ENCODE assay signal across 1 cellular context in genomic region chr11:62645934-62646824, GRCh38.
TF ChIP-seq lines count a peak whose summit lies in the region.

GANAB (minus strand) TSS chr11:62646613; CDS start chr11:62646599, 14 bp downstream.

TF ChIP-seq in HepG2, 621 proteins besides CTCF, POLR2A, EP300 and RAD21 (continued from another document and continues in another):
- TF ChIP-seq, protein P1, sequence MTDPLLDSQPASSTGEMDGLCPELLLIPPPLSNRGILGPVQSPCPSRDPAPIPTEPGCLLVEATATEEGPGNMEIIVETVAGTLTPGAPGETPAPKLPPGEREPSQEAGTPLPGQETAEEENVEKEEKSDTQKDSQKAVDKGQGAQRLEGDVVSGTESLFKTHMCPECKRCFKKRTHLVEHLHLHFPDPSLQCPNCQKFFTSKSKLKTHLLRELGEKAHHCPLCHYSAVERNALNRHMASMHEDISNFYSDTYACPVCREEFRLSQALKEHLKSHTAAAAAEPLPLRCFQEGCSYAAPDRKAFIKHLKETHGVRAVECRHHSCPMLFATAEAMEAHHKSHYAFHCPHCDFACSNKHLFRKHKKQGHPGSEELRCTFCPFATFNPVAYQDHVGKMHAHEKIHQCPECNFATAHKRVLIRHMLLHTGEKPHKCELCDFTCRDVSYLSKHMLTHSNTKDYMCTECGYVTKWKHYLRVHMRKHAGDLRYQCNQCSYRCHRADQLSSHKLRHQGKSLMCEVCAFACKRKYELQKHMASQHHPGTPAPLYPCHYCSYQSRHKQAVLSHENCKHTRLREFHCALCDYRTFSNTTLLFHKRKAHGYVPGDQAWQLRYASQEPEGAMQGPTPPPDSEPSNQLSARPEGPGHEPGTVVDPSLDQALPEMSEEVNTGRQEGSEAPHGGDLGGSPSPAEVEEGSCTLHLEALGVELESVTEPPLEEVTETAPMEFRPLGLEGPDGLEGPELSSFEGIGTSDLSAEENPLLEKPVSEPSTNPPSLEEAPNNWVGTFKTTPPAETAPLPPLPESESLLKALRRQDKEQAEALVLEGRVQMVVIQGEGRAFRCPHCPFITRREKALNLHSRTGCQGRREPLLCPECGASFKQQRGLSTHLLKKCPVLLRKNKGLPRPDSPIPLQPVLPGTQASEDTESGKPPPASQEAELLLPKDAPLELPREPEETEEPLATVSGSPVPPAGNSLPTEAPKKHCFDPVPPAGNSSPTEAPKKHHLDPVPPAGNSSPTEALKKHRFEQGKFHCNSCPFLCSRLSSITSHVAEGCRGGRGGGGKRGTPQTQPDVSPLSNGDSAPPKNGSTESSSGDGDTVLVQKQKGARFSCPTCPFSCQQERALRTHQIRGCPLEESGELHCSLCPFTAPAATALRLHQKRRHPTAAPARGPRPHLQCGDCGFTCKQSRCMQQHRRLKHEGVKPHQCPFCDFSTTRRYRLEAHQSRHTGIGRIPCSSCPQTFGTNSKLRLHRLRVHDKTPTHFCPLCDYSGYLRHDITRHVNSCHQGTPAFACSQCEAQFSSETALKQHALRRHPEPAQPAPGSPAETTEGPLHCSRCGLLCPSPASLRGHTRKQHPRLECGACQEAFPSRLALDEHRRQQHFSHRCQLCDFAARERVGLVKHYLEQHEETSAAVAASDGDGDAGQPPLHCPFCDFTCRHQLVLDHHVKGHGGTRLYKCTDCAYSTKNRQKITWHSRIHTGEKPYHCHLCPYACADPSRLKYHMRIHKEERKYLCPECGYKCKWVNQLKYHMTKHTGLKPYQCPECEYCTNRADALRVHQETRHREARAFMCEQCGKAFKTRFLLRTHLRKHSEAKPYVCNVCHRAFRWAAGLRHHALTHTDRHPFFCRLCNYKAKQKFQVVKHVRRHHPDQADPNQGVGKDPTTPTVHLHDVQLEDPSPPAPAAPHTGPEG (CRISPR knock-in tag; IDR thresholded peaks at IDR 0.05), result no peak
- TF ChIP-seq SOX6 (IDR thresholded peaks at IDR 0.05) (no peak), SOX6 (CRISPR knock-in tag; IDR thresholded peaks at IDR 0.05) (0 out of 2 replicates have a peak, but pooled peaks have one; percentile 9), ZNF737 (CRISPR knock-in tag; IDR thresholded peaks at IDR 0.05; ENCODE audit: borderline replicate concordance) (no peak), IRF9 (CRISPR knock-in tag; IDR thresholded peaks at IDR 0.05; ENCODE audit: borderline replicate concordance) (no peak; the same call in 1 of the 2 replicates), CCDC6 (CRISPR knock-in tag; IDR thresholded peaks at IDR 0.05) (peak; percentile 85), RFX5 (IDR thresholded peaks at IDR 0.05; ENCODE audit: low read depth, low read length) (0 out of 2 replicates have a peak, but pooled peaks have one; percentile 19), ZNF460 (CRISPR knock-in tag; IDR thresholded peaks at IDR 0.05; ENCODE audit: borderline replicate concordance) (peak; percentile 17; the same call in 1 of the 2 replicates), REXO4 (CRISPR knock-in tag; IDR thresholded peaks at IDR 0.05; ENCODE audit: borderline replicate concordance) (0 out of 2 replicates have a peak, but pooled peaks have one; percentile 62), SNRNP70 (IDR thresholded peaks at IDR 0.05; ENCODE audit: low read depth, low read length) (no peak), TAF1 (CRISPR knock-in tag; IDR thresholded peaks at IDR 0.05) (peak; percentile 96), FOXC1 (CRISPR knock-in tag; IDR thresholded peaks at IDR 0.05; ENCODE audit: borderline replicate concordance) (peak; percentile 61), CBX5 (CRISPR knock-in tag; IDR thresholded peaks at IDR 0.05; ENCODE audit: borderline replicate concordance) (peak; percentile 55; the same call in 1 of the 2 replicates), PHF8 (CRISPR knock-in tag; IDR thresholded peaks at IDR 0.05) (peak; percentile 79), ZKSCAN8 (CRISPR knock-in tag; IDR thresholded peaks at IDR 0.05; ENCODE audit: borderline replicate concordance) (no peak), SRSF9 (IDR thresholded peaks at IDR 0.05; ENCODE audit: borderline replicate concordance, insufficient read depth, low read depth, low read length, poor library complexity, severe bottlenecking) (no peak), PAX8 (CRISPR knock-in tag; IDR thresholded peaks at IDR 0.05; ENCODE audit: borderline replicate concordance) (no peak), YEATS4 (CRISPR knock-in tag; IDR thresholded peaks at IDR 0.05; ENCODE audit: borderline replicate concordance) (peak; percentile 43; the same call in 1 of the 2 replicates), XBP1 (CRISPR knock-in tag; IDR thresholded peaks at IDR 0.05) (peak; percentile 87; the same call in 1 of the 2 replicates), CREB1 (IDR thresholded peaks at IDR 0.05) (peak; percentile 76), CREB1 (CRISPR knock-in tag; IDR thresholded peaks at IDR 0.05) (peak; percentile 93), RBM39 (IDR thresholded peaks at IDR 0.05; ENCODE audit: low read depth, low read length, poor library complexity, severe bottlenecking) (peak; percentile 65), KMT2A (CRISPR knock-in tag; IDR thresholded peaks at IDR 0.05) (peak; percentile 36; the same call in 1 of the 2 replicates), DMAP1 (CRISPR knock-in tag; IDR thresholded peaks at IDR 0.05) (peak; percentile 90), ZBTB14 (CRISPR knock-in tag; IDR thresholded peaks at IDR 0.05) (no peak), ZNF567 (CRISPR knock-in tag; IDR thresholded peaks at IDR 0.05; ENCODE audit: borderline replicate concordance) (no peak), ZNF235 (CRISPR knock-in tag; IDR thresholded peaks at IDR 0.05; ENCODE audit: borderline replicate concordance) (0 out of 2 replicates have a peak, but pooled peaks have one; percentile 73), ZSCAN30 (CRISPR knock-in tag; IDR thresholded peaks at IDR 0.05) (0 out of 2 replicates have a peak, but pooled peaks have one; percentile 44), LCORL (IDR thresholded peaks at IDR 0.05) (no peak), LCORL (CRISPR knock-in tag; IDR thresholded peaks at IDR 0.05) (peak; percentile 32; the same call in 1 of the 2 replicates), ZNF878 (CRISPR knock-in tag; IDR thresholded peaks at IDR 0.05) (peak; percentile 43; the same call in 1 of the 2 replicates), ETV6 (CRISPR knock-in tag; conservative IDR thresholded peaks at IDR 0.05) (0 out of 2 replicates have a peak, but pooled peaks have one; percentile 20), ISL2 (CRISPR knock-in tag; IDR thresholded peaks at IDR 0.05) (0 out of 2 replicates have a peak, but pooled peaks have one; percentile 13), HNRNPLL (IDR thresholded peaks at IDR 0.05; ENCODE audit: low read depth, low read length, poor library complexity, severe bottlenecking) (peak; percentile 66), AGO1 (IDR thresholded peaks at IDR 0.05; ENCODE audit: low read depth, low read length, poor library complexity, severe bottlenecking) (peak; percentile 84), TFDP1 (CRISPR knock-in tag; IDR thresholded peaks at IDR 0.05; ENCODE audit: borderline replicate concordance) (peak; percentile 85), TFDP2 (CRISPR knock-in tag; IDR thresholded peaks at IDR 0.05) (peak; percentile 91), ZNF121 (CRISPR knock-in tag; IDR thresholded peaks at IDR 0.05) (0 out of 2 replicates have a peak, but pooled peaks have one; percentile 9), ZFP41 (CRISPR knock-in tag; IDR thresholded peaks at IDR 0.05; ENCODE audit: borderline replicate concordance) (no peak; the same call in 1 of the 2 replicates), ZBTB8A (CRISPR knock-in tag; IDR thresholded peaks at IDR 0.05; ENCODE audit: borderline replicate concordance, low read depth) (peak; percentile 62; the same call in 1 of the 2 replicates), SNAPC4 (CRISPR knock-in tag; IDR thresholded peaks at IDR 0.05) (peak; percentile 23; the same call in 1 of the 2 replicates), ZNF816 (CRISPR knock-in tag; IDR thresholded peaks at IDR 0.05; ENCODE audit: borderline replicate concordance) (0 out of 2 replicates have a peak, but pooled peaks have one; percentile 72), DR1 (CRISPR knock-in tag; IDR thresholded peaks at IDR 0.05) (peak; percentile 64; the same call in 1 of the 2 replicates)
- TF ChIP-seq, protein P2, sequence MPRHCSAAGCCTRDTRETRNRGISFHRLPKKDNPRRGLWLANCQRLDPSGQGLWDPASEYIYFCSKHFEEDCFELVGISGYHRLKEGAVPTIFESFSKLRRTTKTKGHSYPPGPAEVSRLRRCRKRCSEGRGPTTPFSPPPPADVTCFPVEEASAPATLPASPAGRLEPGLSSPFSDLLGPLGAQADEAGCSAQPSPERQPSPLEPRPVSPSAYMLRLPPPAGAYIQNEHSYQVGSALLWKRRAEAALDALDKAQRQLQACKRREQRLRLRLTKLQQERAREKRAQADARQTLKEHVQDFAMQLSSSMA (CRISPR knock-in tag; IDR thresholded peaks at IDR 0.05), result 0 out of 2 replicates have a peak, but pooled peaks have one; percentile 48
- TF ChIP-seq, protein P3, sequence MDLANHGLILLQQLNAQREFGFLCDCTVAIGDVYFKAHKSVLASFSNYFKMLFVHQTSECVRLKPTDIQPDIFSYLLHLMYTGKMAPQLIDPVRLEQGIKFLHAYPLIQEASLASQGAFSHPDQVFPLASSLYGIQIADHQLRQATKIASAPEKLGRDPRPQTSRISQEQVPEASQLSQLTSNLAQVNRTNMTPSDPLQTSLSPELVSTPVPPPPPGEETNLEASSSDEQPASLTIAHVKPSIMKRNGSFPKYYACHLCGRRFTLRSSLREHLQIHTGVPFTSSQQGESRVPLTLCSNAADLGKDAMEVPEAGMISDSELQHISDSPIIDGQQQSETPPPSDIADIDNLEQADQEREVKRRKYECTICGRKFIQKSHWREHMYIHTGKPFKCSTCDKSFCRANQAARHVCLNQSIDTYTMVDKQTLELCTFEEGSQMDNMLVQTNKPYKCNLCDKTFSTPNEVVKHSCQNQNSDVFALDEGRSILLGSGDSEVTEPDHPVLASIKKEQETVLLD (CRISPR knock-in tag; IDR thresholded peaks at IDR 0.05; ENCODE audit: low read depth), result peak; percentile 54; the same call in 1 of the 2 replicates
- TF ChIP-seq, protein P4, sequence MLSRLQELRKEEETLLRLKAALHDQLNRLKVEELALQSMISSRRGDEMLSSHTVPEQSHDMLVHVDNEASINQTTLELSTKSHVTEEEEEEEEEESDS (CRISPR knock-in tag; IDR thresholded peaks at IDR 0.05; ENCODE audit: borderline replicate concordance), result 0 out of 2 replicates have a peak, but pooled peaks have one; percentile 35
